Comparison of ENCODE assay signal across 1 cellular context in genomic region chr4:6018331-6018730, GRCh38.
TF ChIP-seq lines count a peak whose summit lies in the region.

Gene C4orf50, minus strand, starts transcription at chr4:6018431.

TF ChIP-seq in HCT116, 20 proteins besides CTCF, POLR2A, EP300 and RAD21 (continued from another document):
- TF ChIP-seq ELF1 (IDR thresholded peaks at IDR 0.05; ENCODE audit: borderline replicate concordance, low read depth) (no peak), EZH2phosphoT487 (IDR thresholded peaks at IDR 0.05; ENCODE audit: borderline replicate concordance) (no peak), YY1 (IDR thresholded peaks at IDR 0.05; ENCODE audit: extremely low read depth, insufficient replicate concordance, low read depth, low read length) (no peak)
TF ChIP-seq in HCT116: peak in this region for 0.
